In the genomic region with DNA sequence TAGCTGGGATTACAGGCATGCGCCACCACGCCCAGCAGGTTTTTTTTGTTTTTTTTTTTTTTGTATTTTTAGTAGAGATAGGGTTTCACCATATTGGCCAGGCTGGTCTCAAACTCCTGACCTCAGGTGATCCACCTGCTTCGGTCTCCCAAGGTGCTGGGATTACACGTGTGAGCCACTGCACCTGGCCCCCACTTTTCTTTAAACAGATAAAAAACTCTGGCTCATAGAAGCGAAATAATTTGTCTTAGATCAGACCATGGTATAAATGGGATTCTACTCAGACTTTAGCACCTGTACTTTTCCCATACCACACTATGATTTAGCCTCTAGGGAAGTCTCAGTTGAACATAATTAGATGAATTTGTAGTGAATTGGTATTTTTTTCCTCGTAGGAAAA, we compare ENCODE assay signal across 1 cellular context.
TF ChIP-seq lines count a peak whose summit lies in the region.

No MANE protein-coding gene starts in this region.

TF ChIP-seq in HepG2, 621 proteins besides CTCF, POLR2A, EP300 and RAD21 (continued from another document):
- TF ChIP-seq, protein P1, sequence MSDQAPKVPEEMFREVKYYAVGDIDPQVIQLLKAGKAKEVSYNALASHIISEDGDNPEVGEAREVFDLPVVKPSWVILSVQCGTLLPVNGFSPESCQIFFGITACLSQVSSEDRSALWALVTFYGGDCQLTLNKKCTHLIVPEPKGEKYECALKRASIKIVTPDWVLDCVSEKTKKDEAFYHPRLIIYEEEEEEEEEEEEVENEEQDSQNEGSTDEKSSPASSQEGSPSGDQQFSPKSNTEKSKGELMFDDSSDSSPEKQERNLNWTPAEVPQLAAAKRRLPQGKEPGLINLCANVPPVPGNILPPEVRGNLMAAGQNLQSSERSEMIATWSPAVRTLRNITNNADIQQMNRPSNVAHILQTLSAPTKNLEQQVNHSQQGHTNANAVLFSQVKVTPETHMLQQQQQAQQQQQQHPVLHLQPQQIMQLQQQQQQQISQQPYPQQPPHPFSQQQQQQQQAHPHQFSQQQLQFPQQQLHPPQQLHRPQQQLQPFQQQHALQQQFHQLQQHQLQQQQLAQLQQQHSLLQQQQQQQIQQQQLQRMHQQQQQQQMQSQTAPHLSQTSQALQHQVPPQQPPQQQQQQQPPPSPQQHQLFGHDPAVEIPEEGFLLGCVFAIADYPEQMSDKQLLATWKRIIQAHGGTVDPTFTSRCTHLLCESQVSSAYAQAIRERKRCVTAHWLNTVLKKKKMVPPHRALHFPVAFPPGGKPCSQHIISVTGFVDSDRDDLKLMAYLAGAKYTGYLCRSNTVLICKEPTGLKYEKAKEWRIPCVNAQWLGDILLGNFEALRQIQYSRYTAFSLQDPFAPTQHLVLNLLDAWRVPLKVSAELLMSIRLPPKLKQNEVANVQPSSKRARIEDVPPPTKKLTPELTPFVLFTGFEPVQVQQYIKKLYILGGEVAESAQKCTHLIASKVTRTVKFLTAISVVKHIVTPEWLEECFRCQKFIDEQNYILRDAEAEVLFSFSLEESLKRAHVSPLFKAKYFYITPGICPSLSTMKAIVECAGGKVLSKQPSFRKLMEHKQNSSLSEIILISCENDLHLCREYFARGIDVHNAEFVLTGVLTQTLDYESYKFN (CRISPR knock-in tag; conservative IDR thresholded peaks at IDR 0.05) = no peak
- no peak for TF ChIP-seq SP5 (CRISPR knock-in tag; IDR thresholded peaks at IDR 0.05; ENCODE audit: borderline replicate concordance, low read depth)
- no peak for TF ChIP-seq KLF15 (CRISPR knock-in tag; IDR thresholded peaks at IDR 0.05; ENCODE audit: borderline replicate concordance)
- TF ChIP-seq ZNF629 (CRISPR knock-in tag; conservative IDR thresholded peaks at IDR 0.05) = no peak
- no peak for TF ChIP-seq MIXL1 (CRISPR knock-in tag; IDR thresholded peaks at IDR 0.05)
- TF ChIP-seq HMG20A (CRISPR knock-in tag; IDR thresholded peaks at IDR 0.05; ENCODE audit: borderline replicate concordance) = no peak
- TF ChIP-seq, protein P2, sequence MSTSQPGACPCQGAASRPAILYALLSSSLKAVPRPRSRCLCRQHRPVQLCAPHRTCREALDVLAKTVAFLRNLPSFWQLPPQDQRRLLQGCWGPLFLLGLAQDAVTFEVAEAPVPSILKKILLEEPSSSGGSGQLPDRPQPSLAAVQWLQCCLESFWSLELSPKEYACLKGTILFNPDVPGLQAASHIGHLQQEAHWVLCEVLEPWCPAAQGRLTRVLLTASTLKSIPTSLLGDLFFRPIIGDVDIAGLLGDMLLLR (CRISPR knock-in tag; IDR thresholded peaks at IDR 0.05) = no peak
- TF ChIP-seq GZF1 (CRISPR knock-in tag; IDR thresholded peaks at IDR 0.05) = no peak
- TF ChIP-seq, protein P3, sequence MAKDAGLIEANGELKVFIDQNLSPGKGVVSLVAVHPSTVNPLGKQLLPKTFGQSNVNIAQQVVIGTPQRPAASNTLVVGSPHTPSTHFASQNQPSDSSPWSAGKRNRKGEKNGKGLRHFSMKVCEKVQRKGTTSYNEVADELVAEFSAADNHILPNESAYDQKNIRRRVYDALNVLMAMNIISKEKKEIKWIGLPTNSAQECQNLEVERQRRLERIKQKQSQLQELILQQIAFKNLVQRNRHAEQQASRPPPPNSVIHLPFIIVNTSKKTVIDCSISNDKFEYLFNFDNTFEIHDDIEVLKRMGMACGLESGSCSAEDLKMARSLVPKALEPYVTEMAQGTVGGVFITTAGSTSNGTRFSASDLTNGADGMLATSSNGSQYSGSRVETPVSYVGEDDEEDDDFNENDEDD (CRISPR knock-in tag; IDR thresholded peaks at IDR 0.05; ENCODE audit: borderline replicate concordance) = no peak
- TF ChIP-seq ZNF75D (CRISPR knock-in tag; IDR thresholded peaks at IDR 0.05; ENCODE audit: borderline replicate concordance) = no peak
- TF ChIP-seq RFXANK (CRISPR knock-in tag; IDR thresholded peaks at IDR 0.05) = no peak
- no peak for TF ChIP-seq SAFB2 (CRISPR knock-in tag; IDR thresholded peaks at IDR 0.05; ENCODE audit: borderline replicate concordance, low read depth)
